9 cellular contexts compared by ENCODE assay signal in genomic region chr10:29304259-29305030, GRCh38. TPM values are rescaled to one million over a fixed set of nuclear protein-coding genes. Genes with fewer than 3 reads are reported as not detected.
DNase-seq lines count a peak whose midpoint lies in the region; ATAC-seq and TF ChIP-seq lines count a peak whose summit lies in the region.
"Had no signal": no experiment of that assay in that cellular context is flagged by ENCODE, and none has a peak within 500 bp of the region (broad histone marks: within the 10 kb centered on the region; RNA-seq: fewer than 3 reads in every experiment).

No MANE protein-coding gene starts in this region.

- 20 to 24% (median 23%) methylated on average over 6 of the region's 6 CpGs for WGBS in adrenal gland, 4 donors

- no peaks in the 10 kb centered on the region for H3K27me3 ChIP-seq in adrenal gland
- H3K27me3 ChIP-seq: BLaER1 treated with 17β-estradiol and CSF1 and Interleukin-3, amounts not matched to agents 10 nM and 100 nM had no signal

- H3K4me3 ChIP-seq in adrenal gland, result no peak overlapping the region
- H3K4me3 ChIP-seq: BLaER1 treated with 17β-estradiol and CSF1 and Interleukin-3, amounts not matched to agents 10 nM and 100 nM had no signal

- H3K4me1 ChIP-seq in adrenal gland (replicated peaks in 1 of 2), result no peaks in the 10 kb centered on the region

- ATAC-seq in HG03342 (IDR thresholded peaks at IDR 0.05; ENCODE audit: unreplicated experiment) (peak; percentile 56), left cardiac atrium (peak; percentile 81 to 93), GM18858 (IDR thresholded peaks at IDR 0.05; ENCODE audit: unreplicated experiment) (no peak)

- intact Hi-C loops in adrenal gland (cut with DNase I), result loop anchor here (5.0 to 10.0 kb wide), 5 partner anchors 172 to 870 kb away; no protein-coding TSS in a partner anchor
- intact Hi-C loops in left cardiac atrium (cut with DNase I), result loop anchor here (2.0 to 10.0 kb wide), 3 partner anchors 640 to 676 kb away; no protein-coding TSS in a partner anchor

- DNase-seq in NCI-H1105 treated with DMSO at 0.1 percent for 48 hours (lab: John Stamatoyannopoulos, UW), result peak; percentile 42
- DNase-seq in NCI-H1105 (lab: John Stamatoyannopoulos, UW), result no peak
- peak; percentile 2 for DNase-seq in NCI-H526 treated with DMSO at 0.1 percent for 48 hours (lab: John Stamatoyannopoulos, UW)
- DNase-seq in adrenal gland, result peak; percentile 44 to 84 (median 57)
- DNase-seq in left cardiac atrium, result peak; percentile 48
- DNase-seq in pulmonary artery endothelial cell (ENCODE audit: low read depth, low spot score), result peak; percentile 20

- H3K36me3 ChIP-seq in adrenal gland (replicated peaks in 1 of 2), result no peaks in the 10 kb centered on the region
- H3K36me3 ChIP-seq: BLaER1 treated with 17β-estradiol and CSF1 and Interleukin-3, amounts not matched to agents 10 nM and 100 nM had no signal

- no peak for TF ChIP-seq POLR2A in adrenal gland (IDR thresholded peaks at IDR 0.05)

- peaks cover 0 to 4% (median 0%) of the 10 kb centered on the region in 3 donors for H3K9me3 ChIP-seq in adrenal gland (replicated peaks in 1 of 3)

- no peak overlapping the region for H3K27ac ChIP-seq in adrenal gland
- H3K27ac ChIP-seq: BLaER1 treated with 17β-estradiol and CSF1 and Interleukin-3, amounts not matched to agents 10 nM and 100 nM had no signal

- peak; percentile 64 to 86 (median 82) for TF ChIP-seq CTCF in adrenal gland (IDR thresholded peaks at IDR 0.05)

RNA-seq across cellular contexts. Expression of gene LYZL1, which starts 15.6 kb away (rescaled TPM):
- total RNA-seq in adrenal gland (not detected), left cardiac atrium (not detected), pulmonary artery endothelial cell (not detected in 2 replicates)
- not detected for polyA plus RNA-seq in adrenal gland
